10 cellular contexts compared by ENCODE assay signal in genomic region chr17:73420897-73421296, GRCh38.
A peak's percentile ranks its signal among the peaks of the same experiment; 100 is the strongest.
DNase-seq lines count a peak whose midpoint lies in the region; ATAC-seq lines count a peak whose summit lies in the region.
"Had no signal": no experiment of that assay in that cellular context is flagged by ENCODE, and none has a peak within 500 bp of the region (broad histone marks: within the 10 kb centered on the region; RNA-seq: fewer than 3 reads in every experiment).

No MANE protein-coding gene starts in this region.

- H3K27ac Mint-ChIP-seq in activated T-helper 17 cell treated with anti-CD3 and anti-CD28 coated beads, Interleukin-2, amount 50 U/mL, for 72 hours: no peak overlapping the region
- H3K27ac Mint-ChIP-seq: CD14-positive monocyte had no signal

- no peaks in the 10 kb centered on the region for H3K4me1 Mint-ChIP-seq in activated T-helper 17 cell treated with anti-CD3 and anti-CD28 coated beads, Interleukin-2, amount 50 U/mL, for 72 hours

- peak; percentile 50 for DNase-seq in 8988T
- DNase-seq in H4 (ENCODE audit: low spot score): peak; percentile 82
- peak; percentile 32 for DNase-seq in RKO (ENCODE audit: low spot score)
- no peak for DNase-seq in ureter (ENCODE audit: low spot score)
- no peak for DNase-seq in HCEC 1CT
- no peak for DNase-seq in activated CD4-positive, alpha-beta T cell treated with anti-CD3 and anti-CD28 coated beads, Interleukin-2, amount 50 U/mL, for 4 hours
- DNase-seq: stimulated activated CD4-positive, alpha-beta T cell treated with anti-CD3 and anti-CD28 coated beads, Interleukin-4, amount 100 ng/mL, for 1 hour had no signal

- H3K36me3 Mint-ChIP-seq in activated T-helper 17 cell treated with anti-CD3 and anti-CD28 coated beads, Interleukin-2, amount 50 U/mL, for 72 hours (ENCODE audit: low read depth): no peaks in the 10 kb centered on the region
- H3K36me3 Mint-ChIP-seq: CD14-positive monocyte had no signal

- no peak overlapping the region for H3K4me3 Mint-ChIP-seq in activated T-helper 17 cell treated with anti-CD3 and anti-CD28 coated beads, Interleukin-2, amount 50 U/mL, for 72 hours
- H3K4me3 Mint-ChIP-seq: CD14-positive monocyte had no signal

- ATAC-seq in esophagus mucosa: peak; percentile 86
- no peak for ATAC-seq in activated T-helper 17 cell treated with anti-CD3 and anti-CD28 coated beads, Interleukin-2, amount 50 U/mL, for 72 hours (replicated peaks)

- no peaks in the 10 kb centered on the region for H3K9me3 Mint-ChIP-seq in activated T-helper 17 cell treated with anti-CD3 and anti-CD28 coated beads, Interleukin-2, amount 50 U/mL, for 72 hours
- H3K9me3 Mint-ChIP-seq: CD14-positive monocyte had no signal

- H3K27me3 Mint-ChIP-seq in activated T-helper 17 cell treated with anti-CD3 and anti-CD28 coated beads, Interleukin-2, amount 50 U/mL, for 72 hours: no peaks in the 10 kb centered on the region

Comparison
In these comparisons a context has a peak if more than half of its experiments do, and no peak if none do; other contexts are left out.
1. DNase-seq: peak in 8988T (single experiment), H4 (single experiment) and RKO (single experiment); none in ureter (single experiment), HCEC 1CT (single experiment) and activated CD4-positive, alpha-beta T cell treated with anti-CD3 and anti-CD28 coated beads, Interleukin-2, amount 50 U/mL, for 4 hours (0 of 2).